11 cellular contexts compared by ENCODE assay signal in the genomic region with DNA sequence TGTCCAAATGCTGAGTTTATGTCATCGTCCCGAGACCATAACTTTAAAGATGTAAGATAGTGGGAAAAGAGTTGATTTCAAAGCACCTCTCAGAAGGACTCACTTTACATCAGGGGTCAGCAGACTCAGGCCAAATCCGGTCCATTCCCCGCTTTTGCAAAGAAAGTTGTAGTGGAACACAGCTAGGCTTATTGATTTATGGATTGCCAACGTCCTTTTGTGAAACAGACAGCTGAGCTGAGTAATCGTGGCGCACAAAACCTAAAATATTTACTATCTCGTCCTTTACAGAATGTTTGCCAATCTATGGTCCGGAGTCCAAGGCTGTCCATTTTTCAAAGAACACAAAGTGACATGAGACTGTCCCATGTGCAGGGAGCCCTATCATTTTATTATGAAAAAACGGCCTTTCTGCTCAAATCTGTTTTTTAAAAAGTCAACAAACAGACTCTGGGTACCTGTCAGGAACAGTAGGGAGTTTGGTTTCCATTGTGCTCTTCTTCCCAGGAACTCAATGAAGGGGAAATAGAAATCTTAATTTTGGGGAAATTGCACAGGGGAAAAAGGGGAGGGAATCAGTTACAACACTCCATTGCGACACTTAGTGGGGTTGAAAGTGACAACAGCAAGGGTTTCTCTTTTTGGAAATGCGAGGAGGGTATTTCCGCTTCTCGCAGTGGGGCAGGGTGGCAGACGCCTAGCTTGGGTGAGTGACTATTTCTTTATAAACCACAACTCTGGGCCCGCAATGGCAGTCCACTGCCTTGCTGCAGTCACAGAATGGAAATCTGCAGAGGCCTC. TPM values are rescaled to one million over a fixed set of nuclear protein-coding genes. Genes with fewer than 3 reads are reported as not detected.
DNase-seq lines count a peak whose midpoint lies in the region; ATAC-seq and TF ChIP-seq lines count a peak whose summit lies in the region.
"Had no signal": no experiment of that assay in that cellular context is flagged by ENCODE, and none has a peak within 500 bp of the region (broad histone marks: within the 10 kb centered on the region; RNA-seq: fewer than 3 reads in every experiment).

A gene with protein sequence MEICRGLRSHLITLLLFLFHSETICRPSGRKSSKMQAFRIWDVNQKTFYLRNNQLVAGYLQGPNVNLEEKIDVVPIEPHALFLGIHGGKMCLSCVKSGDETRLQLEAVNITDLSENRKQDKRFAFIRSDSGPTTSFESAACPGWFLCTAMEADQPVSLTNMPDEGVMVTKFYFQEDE (plus strand): TSS at position 754 of the 801 bp plus-strand sequence. CDS start 27 bp downstream, at position 781.

- H3K9me3 Mint-ChIP-seq in WTC11, result no peaks in the 10 kb centered on the region
- H3K9me3 Mint-ChIP-seq: activated naive CD4-positive, alpha-beta T cell treated with anti-CD3 and anti-CD28 coated beads, Interleukin-2, amount 10 ng/mL, durations not matched to agents 7 days and 5 days had no signal

- H3K27ac Mint-ChIP-seq in WTC11, result no peak within 1 kb of the TSS
- H3K27ac Mint-ChIP-seq: activated naive CD4-positive, alpha-beta T cell treated with anti-CD3 and anti-CD28 coated beads, Interleukin-2, amount 10 ng/mL, durations not matched to agents 7 days and 5 days had no signal

- H3K27ac ChIP-seq in hepatocyte (peak within 1 kb of the TSS; percentile 7), gastrocnemius medialis (no peak within 1 kb of the TSS)
- H3K27ac ChIP-seq: C4-2B had no signal

- no peaks in the 10 kb centered on the region for H3K4me1 Mint-ChIP-seq in WTC11

- H3K9me2 ChIP-seq in hepatocyte (replicated peaks; ENCODE audit: insufficient read depth), result no peaks in the 10 kb centered on the region

- H3K4me3 ChIP-seq in hepatocyte (no peak within 1 kb of the TSS), gastrocnemius medialis (no peak within 1 kb of the TSS)

- H3K36me3 ChIP-seq in hepatocyte (replicated peaks; ENCODE audit: insufficient read depth, low read depth), result no peaks in the 10 kb centered on the region
- no peaks in the 10 kb centered on the region for H3K36me3 ChIP-seq in gastrocnemius medialis

- TF ChIP-seq POLR2A in gastrocnemius medialis (IDR thresholded peaks at IDR 0.05), result no peak

- intact Hi-C loops in gastrocnemius medialis (cut with DNase I; ENCODE audit: low total_unique reads), result no loop called here

- no peak within 1 kb of the TSS for H3K4me3 Mint-ChIP-seq in WTC11
- H3K4me3 Mint-ChIP-seq: activated naive CD4-positive, alpha-beta T cell treated with anti-CD3 and anti-CD28 coated beads, Interleukin-2, amount 10 ng/mL, durations not matched to agents 7 days and 5 days had no signal

- no peak for TF ChIP-seq CTCF in WTC11 (IDR thresholded peaks at IDR 0.05)
- TF ChIP-seq CTCF in hepatocyte (IDR thresholded peaks at IDR 0.05; ENCODE audit: poor library complexity), result no peak
- TF ChIP-seq CTCF in gastrocnemius medialis (IDR thresholded peaks at IDR 0.05 in 4 of 5, conservative IDR thresholded peaks at IDR 0.05 in 1 of 5), result no peak

- H3K27me3 Mint-ChIP-seq in WTC11 (ENCODE audit: low read depth), result peaks cover 6% of the 10 kb centered on the region

- DNase-seq in Kasumi-1 (lab: John Stamatoyannopoulos, UW) (peak; percentile 86 to 91), WTC11 (ENCODE audit: low spot score) (no peak), hepatocyte (ENCODE audit: low spot score) (no peak), gastrocnemius medialis (peak; percentile 8 to 25), NCI-H446 treated with DMSO at 0.1 percent for 48 hours (lab: John Stamatoyannopoulos, UW) (no peak)
- DNase-seq: activated naive CD4-positive, alpha-beta T cell treated with anti-CD3 and anti-CD28 coated beads, Interleukin-2, amount 10 ng/mL, durations not matched to agents 7 days and 5 days; NCI-H345 had no signal

- H3K36me3 Mint-ChIP-seq in WTC11, result no peaks in the 10 kb centered on the region
- H3K36me3 Mint-ChIP-seq: activated naive CD4-positive, alpha-beta T cell treated with anti-CD3 and anti-CD28 coated beads, Interleukin-2, amount 10 ng/mL, durations not matched to agents 7 days and 5 days had no signal

- WGBS in hepatocyte (ENCODE audit: low lambda C conversion rate, missing lambda C conversion rate), result 72% methylated on average over 16 of the region's 16 CpGs

- no peaks in the 10 kb centered on the region for H3K9me3 ChIP-seq in hepatocyte (ENCODE audit: low read depth)
- H3K9me3 ChIP-seq in gastrocnemius medialis, result no peaks in the 10 kb centered on the region

- H4K20me1 ChIP-seq in hepatocyte (ENCODE audit: insufficient read depth, poor library complexity, severe bottlenecking), result no peaks in the 10 kb centered on the region

- H3K27me3 ChIP-seq in hepatocyte, result no peaks in the 10 kb centered on the region
- no peaks in the 10 kb centered on the region for H3K27me3 ChIP-seq in gastrocnemius medialis

- H2AFZ ChIP-seq in hepatocyte, result no peak within 1 kb of the TSS

- in situ Hi-C loops in gastrocnemius medialis (cut with MboI; ENCODE audit: low sequenced_read_pairs in 4 of 4), result no loop called here

- ATAC-seq in WTC11 (no peak), gastrocnemius medialis (no peak), GM21825 (IDR thresholded peaks at IDR 0.05; ENCODE audit: unreplicated experiment) (no peak), GM18520 (IDR thresholded peaks at IDR 0.05; ENCODE audit: unreplicated experiment) (no peak), HG03571 (IDR thresholded peaks at IDR 0.05; ENCODE audit: unreplicated experiment) (no peak)

- POLR2A ChIA-PET in WTC11 (lab: Charles Lee), result no interaction called here

- no peaks in the 10 kb centered on the region for H3K79me2 ChIP-seq in hepatocyte

- no peak within 1 kb of the TSS for H3K4me2 ChIP-seq in hepatocyte

- H3K4me1 ChIP-seq in hepatocyte (ENCODE audit: insufficient read depth) (peaks cover 4% of the 10 kb centered on the region), gastrocnemius medialis (no peaks in the 10 kb centered on the region)

- CTCF ChIA-PET in WTC11 (lab: Charles Lee), result interaction anchor here (1.0 kb wide), 1 partner anchor 47 kb away, joined by 3 read pairs; no protein-coding TSS in a partner anchor

TF ChIP-seq in WTC11, 78 proteins besides CTCF, POLR2A, EP300 and RAD21:
- peak; percentile 91 for TF ChIP-seq GABPB1 (CRISPR knock-in tag; IDR thresholded peaks at IDR 0.05)
- TF ChIP-seq, protein P1, sequence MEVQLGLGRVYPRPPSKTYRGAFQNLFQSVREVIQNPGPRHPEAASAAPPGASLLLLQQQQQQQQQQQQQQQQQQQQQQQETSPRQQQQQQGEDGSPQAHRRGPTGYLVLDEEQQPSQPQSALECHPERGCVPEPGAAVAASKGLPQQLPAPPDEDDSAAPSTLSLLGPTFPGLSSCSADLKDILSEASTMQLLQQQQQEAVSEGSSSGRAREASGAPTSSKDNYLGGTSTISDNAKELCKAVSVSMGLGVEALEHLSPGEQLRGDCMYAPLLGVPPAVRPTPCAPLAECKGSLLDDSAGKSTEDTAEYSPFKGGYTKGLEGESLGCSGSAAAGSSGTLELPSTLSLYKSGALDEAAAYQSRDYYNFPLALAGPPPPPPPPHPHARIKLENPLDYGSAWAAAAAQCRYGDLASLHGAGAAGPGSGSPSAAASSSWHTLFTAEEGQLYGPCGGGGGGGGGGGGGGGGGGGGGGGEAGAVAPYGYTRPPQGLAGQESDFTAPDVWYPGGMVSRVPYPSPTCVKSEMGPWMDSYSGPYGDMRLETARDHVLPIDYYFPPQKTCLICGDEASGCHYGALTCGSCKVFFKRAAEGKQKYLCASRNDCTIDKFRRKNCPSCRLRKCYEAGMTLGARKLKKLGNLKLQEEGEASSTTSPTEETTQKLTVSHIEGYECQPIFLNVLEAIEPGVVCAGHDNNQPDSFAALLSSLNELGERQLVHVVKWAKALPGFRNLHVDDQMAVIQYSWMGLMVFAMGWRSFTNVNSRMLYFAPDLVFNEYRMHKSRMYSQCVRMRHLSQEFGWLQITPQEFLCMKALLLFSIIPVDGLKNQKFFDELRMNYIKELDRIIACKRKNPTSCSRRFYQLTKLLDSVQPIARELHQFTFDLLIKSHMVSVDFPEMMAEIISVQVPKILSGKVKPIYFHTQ (CRISPR knock-in tag; IDR thresholded peaks at IDR 0.05), result no peak

RNA-seq across cellular contexts. Expression of the gene that starts here (rescaled TPM):
- not detected in 3 replicates for total RNA-seq in WTC11 (2021)
- total RNA-seq in hepatocyte, result 3.1 and 4.3 TPM in 2 replicates
- polyA plus RNA-seq in hepatocyte, result 4.5 and 7.3 TPM in 2 replicates
- under 1 TPM in 2 of 4 donors, not detected in 2; 0.51 to 0.91 TPM for total RNA-seq in gastrocnemius medialis

Comparison
In these comparisons a context has a peak if more than half of its experiments do, and no peak if none do; other contexts are left out.
1. Peak in DNase-seq in gastrocnemius medialis; RNA of the gene not detected or under 1 TPM.
2. DNase-seq: peak in Kasumi-1 (2 of 2); none in WTC11 (single experiment), hepatocyte (single experiment) and NCI-H446 treated with DMSO at 0.1 percent for 48 hours (single experiment).